1 cellular context compared by ENCODE assay signal in the genomic region with DNA sequence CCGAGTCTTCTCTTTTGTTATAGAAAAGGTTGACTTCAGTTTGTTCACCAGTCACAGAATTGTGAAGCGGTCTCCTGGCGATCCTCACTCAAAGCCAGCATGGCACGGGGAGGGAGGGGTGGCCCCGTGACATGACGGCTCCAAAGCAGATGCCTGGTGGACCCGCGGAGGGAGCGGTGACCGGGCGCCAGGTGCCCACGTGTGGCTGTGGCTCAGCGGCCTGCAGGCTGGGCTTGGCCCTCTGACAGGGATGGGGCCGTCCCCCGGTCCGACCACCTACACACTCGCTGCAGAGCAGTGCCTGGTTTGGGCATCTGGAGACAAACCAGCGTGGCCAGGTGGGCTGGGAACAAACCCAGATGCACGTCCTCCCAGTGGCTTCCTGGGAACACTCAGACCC.
TF ChIP-seq lines count a peak whose summit lies in the region.

No MANE protein-coding gene starts in this region.

TF ChIP-seq in GM23338, 12 proteins besides CTCF, POLR2A, EP300 and RAD21:
- TF ChIP-seq EZH2phosphoT487 (IDR thresholded peaks at IDR 0.05; ENCODE audit: unreplicated experiment), result no peak
- no peak for TF ChIP-seq ZNF462 (CRISPR knock-in tag; IDR thresholded peaks at IDR 0.05)
- no peak for TF ChIP-seq EZH2 (IDR thresholded peaks at IDR 0.05; ENCODE audit: low read depth, unreplicated experiment)
- no peak for TF ChIP-seq ZNF331 (CRISPR knock-in tag; IDR thresholded peaks at IDR 0.05; ENCODE audit: low read depth)
- TF ChIP-seq REST (IDR thresholded peaks at IDR 0.05; ENCODE audit: unreplicated experiment), result no peak
- no peak for TF ChIP-seq JUNB (IDR thresholded peaks at IDR 0.05; ENCODE audit: unreplicated experiment)
- TF ChIP-seq POLR2AphosphoS5 (IDR thresholded peaks at IDR 0.05; ENCODE audit: low read depth), result no peak
- no peak for TF ChIP-seq ETS1 (IDR thresholded peaks at IDR 0.05)
- TF ChIP-seq NANOG (IDR thresholded peaks at IDR 0.05; ENCODE audit: borderline replicate concordance), result no peak
- TF ChIP-seq STAT1 (IDR thresholded peaks at IDR 0.05; ENCODE audit: unreplicated experiment), result no peak
- TF ChIP-seq CREB1 (CRISPR knock-in tag; IDR thresholded peaks at IDR 0.05; ENCODE audit: low read depth), result no peak
- no peak for TF ChIP-seq ZNF114 (CRISPR knock-in tag; IDR thresholded peaks at IDR 0.05)
